13 cellular contexts compared by ENCODE assay signal in genomic region chr14:100442036-100442435, GRCh38.
"Had no signal": no experiment of that assay in that cellular context is flagged by ENCODE, and none has a peak within 500 bp of the region (broad histone marks: within the 10 kb centered on the region; RNA-seq: fewer than 3 reads in every experiment).

No MANE protein-coding gene starts in this region.

- H3K27ac Mint-ChIP-seq: activated naive CD4-positive, alpha-beta T cell treated with anti-CD3 and anti-CD28 coated beads, Interleukin-2, amount 50 U/mL, for 24 hours; dendritic cell treated with granulocyte-macrophage colony-stimulating factor and Interleukin-4, amounts not matched to agents 40 ng/mL and 50 ng/mL, for 4 days; natural killer cell treated with Interleukin-12 subunit alpha and Interleukin-12 subunit beta and Interleukin-15 and Interleukin-18, amount 100 ng/mL, for 72 hours had no signal

- ATAC-seq: esophagus mucosa; natural killer cell treated with Interleukin-12 subunit alpha and Interleukin-12 subunit beta and Interleukin-15 and Interleukin-18, amount 100 ng/mL, for 72 hours; right lobe of liver had no signal

- H3K4me3 Mint-ChIP-seq: activated naive CD4-positive, alpha-beta T cell treated with anti-CD3 and anti-CD28 coated beads, Interleukin-2, amount 50 U/mL, for 24 hours; dendritic cell treated with granulocyte-macrophage colony-stimulating factor and Interleukin-4, amounts not matched to agents 40 ng/mL and 50 ng/mL, for 4 days; natural killer cell treated with Interleukin-12 subunit alpha and Interleukin-12 subunit beta and Interleukin-15 and Interleukin-18, amount 100 ng/mL, for 72 hours had no signal

- H3K36me3 Mint-ChIP-seq: activated naive CD4-positive, alpha-beta T cell treated with anti-CD3 and anti-CD28 coated beads, Interleukin-2, amount 50 U/mL, for 24 hours; natural killer cell treated with Interleukin-12 subunit alpha and Interleukin-12 subunit beta and Interleukin-15 and Interleukin-18, amount 100 ng/mL, for 72 hours had no signal

- H3K27me3 Mint-ChIP-seq: activated naive CD4-positive, alpha-beta T cell treated with anti-CD3 and anti-CD28 coated beads, Interleukin-2, amount 50 U/mL, for 24 hours; dendritic cell treated with granulocyte-macrophage colony-stimulating factor and Interleukin-4, amounts not matched to agents 40 ng/mL and 50 ng/mL, for 4 days; natural killer cell treated with Interleukin-12 subunit alpha and Interleukin-12 subunit beta and Interleukin-15 and Interleukin-18, amount 100 ng/mL, for 72 hours had no signal

- H3K4me3 ChIP-seq: prostate gland, right lobe of liver had no signal

- H3K9me3 Mint-ChIP-seq: activated naive CD4-positive, alpha-beta T cell treated with anti-CD3 and anti-CD28 coated beads, Interleukin-2, amount 50 U/mL, for 24 hours; dendritic cell treated with granulocyte-macrophage colony-stimulating factor and Interleukin-4, amounts not matched to agents 40 ng/mL and 50 ng/mL, for 4 days; natural killer cell treated with Interleukin-12 subunit alpha and Interleukin-12 subunit beta and Interleukin-15 and Interleukin-18, amount 100 ng/mL, for 72 hours had no signal

- H3K27me3 ChIP-seq: brain microvascular endothelial cell, right lobe of liver had no signal

- H3K27ac ChIP-seq: brain microvascular endothelial cell, prostate gland, right lobe of liver had no signal

- H3K36me3 ChIP-seq: brain microvascular endothelial cell, prostate gland, right lobe of liver had no signal

- DNase-seq: activated CD4-positive, alpha-beta T cell treated with anti-CD3 and anti-CD28 coated beads, Interleukin-2, amount 50 U/mL, for 1 hour; amniotic stem cell; brain microvascular endothelial cell; mammary epithelial cell; stimulated activated CD4-positive, alpha-beta T cell treated with anti-CD3 and anti-CD28 coated beads, Interleukin-2, amount 100 ng/mL, for 24 hours; stimulated activated naive CD4-positive, alpha-beta T cell treated with Interleukin-2 at 50 U/mL for 16 hours; trophoblast cell had no signal

- H3K9me3 ChIP-seq: prostate gland, right lobe of liver had no signal
